In genomic region chr5:172283020-172283861, GRCh38 we compare ENCODE assay signal across 8 cellular contexts. TPM values are rescaled to one million over a fixed set of nuclear protein-coding genes. Genes with fewer than 3 reads are reported as not detected.
DNase-seq lines count a peak whose midpoint lies in the region; ATAC-seq, FAIRE-seq and TF ChIP-seq lines count a peak whose summit lies in the region.

UBTD2 (minus strand) TSS chr5:172283764; CDS start chr5:172283665, 99 bp downstream.

- H2AK5ac ChIP-seq in H1 (ENCODE audit: low read depth, low read length) (no peak within 1 kb of the TSS), mesenchymal stem cell (ENCODE audit: low read length, severe bottlenecking) (no peak within 1 kb of the TSS)

- H3K23ac ChIP-seq in H1 (ENCODE audit: insufficient read length) (no peak within 1 kb of the TSS), mesenchymal stem cell (ENCODE audit: low read length in 2 of 2) (peak within 1 kb of the TSS; percentile 60 to 72)

- peak within 1 kb of the TSS; percentile 88 for H3K4me3 Mint-ChIP-seq in activated CD8-positive, alpha-beta T cell treated with anti-CD3 and anti-CD28 coated beads, Interleukin-2, amount 10 ng/mL, durations not matched to agents 7 days and 5 days

- TF ChIP-seq CTCF in H1 (IDR thresholded peaks at IDR 0.05; ENCODE audit: control extremely low read depth in 1 of 3, insufficient read depth in 1 of 3, low read depth in 1 of 3, low read length in 3 of 3) = peak in 2 of 3 experiments; percentile 12 to 39; a peak in 3 of 4 replicates

- peaks cover 8% of the 10 kb centered on the region for H3K27me3 Mint-ChIP-seq in activated CD8-positive, alpha-beta T cell treated with anti-CD3 and anti-CD28 coated beads, Interleukin-2, amount 10 ng/mL, durations not matched to agents 7 days and 5 days (ENCODE audit: low read depth)

- H2BK12ac ChIP-seq in H1 (ENCODE audit: low read depth, low read length) (0 out of 2 replicates have a peak within 1 kb of the TSS, but pooled peaks have one; percentile 23), mesenchymal stem cell (ENCODE audit: low read length in 2 of 2) (peak within 1 kb of the TSS in 1 of 2 experiments; percentile 54)

- H3K14ac ChIP-seq in H1 (ENCODE audit: insufficient read length) (no peak within 1 kb of the TSS), mesenchymal stem cell (ENCODE audit: low read length in 2 of 2) (peak within 1 kb of the TSS; percentile 36 to 93)

- H3K9me3 ChIP-seq in H1 (ENCODE audit: insufficient read depth in 2 of 2, low read depth in 1 of 2, low read length in 1 of 2) = no peaks in the 10 kb centered on the region
- no peaks in the 10 kb centered on the region for H3K9me3 ChIP-seq in mesenchymal stem cell (ENCODE audit: control insufficient read depth, low read length)

- DNase-seq in AG08396 (ENCODE audit: low spot score) (peak; percentile 94), NCI-H524 treated with DMSO at 0.1 percent for 48 hours (lab: John Stamatoyannopoulos, UW) (peak; percentile 13), H1 (ENCODE audit: low read depth in 1 of 2, low spot score in 2 of 2) (peak in 1 of 2 experiments; percentile 88), mesenchymal stem cell (peak; percentile 86)
- peak; percentile 83 for DNase-seq in activated CD8-positive, alpha-beta T cell treated with anti-CD3 and anti-CD28 coated beads, Interleukin-2, amount 10 ng/mL, durations not matched to agents 7 days and 5 days
- peak; percentile 69 for DNase-seq in stimulated activated CD8-positive, alpha-beta memory T cell treated with anti-CD3 and anti-CD28 coated beads, Interleukin-12 subunit alpha, Interleukin-12 subunit beta, amount 100 ng/mL, for 4 hours (ENCODE audit: low read depth)

- peak; percentile 2 to 17; a peak in 2 of 4 replicates for TF ChIP-seq RAD21 in H1 (IDR thresholded peaks at IDR 0.05 in 1 of 2, conservative IDR thresholded peaks at IDR 0.05 in 1 of 2; ENCODE audit: low read depth in 2 of 2, low read length in 2 of 2)

- WGBS in H1 (ENCODE audit: extremely low coverage in 1 of 2, insufficient coverage in 1 of 2, insufficient read length in 1 of 2, insufficient replicate concordance in 2 of 2, low coverage in 1 of 2, low lambda C conversion rate in 2 of 2, missing lambda C conversion rate in 1 of 2), 2 experiments = 1% methylated on average over 31 of the region's 87 CpGs; no CpG with 5 or more reads in 1 of the 2 experiments
- WGBS in mesenchymal stem cell = under 1% methylated on average over 50 of the region's 87 CpGs

- H4K91ac ChIP-seq in H1 (replicated peaks; ENCODE audit: insufficient read length, low read length) = peak within 1 kb of the TSS; percentile 49
- peak within 1 kb of the TSS; percentile 93 for H4K91ac ChIP-seq in mesenchymal stem cell (ENCODE audit: low read length)

- peaks cover 22% of the 10 kb centered on the region for H3K4me1 Mint-ChIP-seq in activated CD8-positive, alpha-beta T cell treated with anti-CD3 and anti-CD28 coated beads, Interleukin-2, amount 10 ng/mL, durations not matched to agents 7 days and 5 days (ENCODE audit: low read depth)

- no peaks in the 10 kb centered on the region for H3K9me3 Mint-ChIP-seq in activated CD8-positive, alpha-beta T cell treated with anti-CD3 and anti-CD28 coated beads, Interleukin-2, amount 10 ng/mL, durations not matched to agents 7 days and 5 days (ENCODE audit: insufficient read depth)

- H3K79me2 ChIP-seq in H1 (ENCODE audit: control insufficient read depth in 1 of 2, insufficient read depth in 2 of 2, low read length in 2 of 2) = peaks cover 29 to 48% of the 10 kb centered on the region in 2 experiments

- H3K79me1 ChIP-seq in H1 (ENCODE audit: low read depth, low read length) (0 out of 2 replicates have a peak, but pooled peaks cover 2% of the 10 kb centered on the region), mesenchymal stem cell (replicated peaks; ENCODE audit: low read length, poor library complexity, severe bottlenecking) (peaks cover 2% of the 10 kb centered on the region)

- H2BK5ac ChIP-seq in H1 (ENCODE audit: low read depth, low read length) = peak within 1 kb of the TSS; percentile 90; the same call in 1 of the 2 replicates
- peak within 1 kb of the TSS; percentile 86 for H2BK5ac ChIP-seq in mesenchymal stem cell (ENCODE audit: low read depth, low read length, poor library complexity, severe bottlenecking)

- H3K27ac ChIP-seq in H1 (ENCODE audit: low read depth, low read length) = peak within 1 kb of the TSS; percentile 78
- H3K27ac ChIP-seq in mesenchymal stem cell (ENCODE audit: low read length, poor library complexity, severe bottlenecking) = peak within 1 kb of the TSS; percentile 84

- peak within 1 kb of the TSS; percentile 81 for H4K5ac ChIP-seq in H1 (ENCODE audit: insufficient read length, low read depth, low read length)

- POLR2A ChIA-PET in activated CD8-positive, alpha-beta T cell treated with anti-CD3 and anti-CD28 coated beads, Interleukin-2, amount 10 ng/mL, durations not matched to agents 7 days and 5 days (lab: Charles Lee) = interaction anchor here (0.8 to 1.2 kb wide), 4 partner anchors 95 to 276 kb away, joined by 3 to 7 read pairs (median 4); partner anchors contain the start of genes FBXW11 and STK10
- POLR2A ChIA-PET in H1 (lab: Charles Lee; ENCODE audit: partially characterized antibody) = interaction anchor here (0.5 to 2.3 kb wide), 32 partner anchors 10 to 950 kb away, joined by 3 to 10 read pairs (median 4); partner anchors contain the start of gene STK10

- H4K20me1 ChIP-seq in H1 (replicated peaks in 1 of 2; ENCODE audit: control insufficient read depth in 1 of 2, insufficient read depth in 2 of 2, low read length in 2 of 2) = peaks cover 2 to 11% of the 10 kb centered on the region in 2 experiments

- no peaks in the 10 kb centered on the region for H3K27me3 ChIP-seq in H1 (replicated peaks in 1 of 4; ENCODE audit: control insufficient read depth in 3 of 4, extremely low read depth in 1 of 4, insufficient read depth in 3 of 4, low read length in 3 of 4)
- no peaks in the 10 kb centered on the region for H3K27me3 ChIP-seq in mesenchymal stem cell (ENCODE audit: control insufficient read depth in 1 of 2, insufficient read depth in 1 of 2, low read length in 2 of 2)

- ATAC-seq in GM18870 (IDR thresholded peaks at IDR 0.05; ENCODE audit: unreplicated experiment) (peak; percentile 73), HG03135 (IDR thresholded peaks at IDR 0.05; ENCODE audit: unreplicated experiment) (peak; percentile 88)
- ATAC-seq in activated CD8-positive, alpha-beta T cell treated with anti-CD3 and anti-CD28 coated beads, Interleukin-2, amount 10 ng/mL, durations not matched to agents 7 days and 5 days = peak; percentile 91

- peak within 1 kb of the TSS; percentile 64 for H3K56ac ChIP-seq in H1 (replicated peaks; ENCODE audit: insufficient read length, low read depth, low read length)

- FAIRE-seq in H1 (lab: Jason Lieb, UNC) = no peak

- peak within 1 kb of the TSS; percentile 83 to 95 (median 90) for H3K4me3 ChIP-seq in H1 (ENCODE audit: extremely low read depth in 1 of 4, insufficient read depth in 2 of 4, low read depth in 3 of 4, low read length in 4 of 4)
- H3K4me3 ChIP-seq in mesenchymal stem cell (ENCODE audit: insufficient read depth in 1 of 2, low read depth in 1 of 2, low read length in 2 of 2) = peak within 1 kb of the TSS; percentile 90 to 96

- H3K23me2 ChIP-seq in H1 (ENCODE audit: low read depth, low read length) = no peaks in the 10 kb centered on the region

- H3K9ac ChIP-seq in H1 (replicated peaks in 1 of 4; ENCODE audit: extremely low read depth in 1 of 4, low read depth in 3 of 4, low read length in 3 of 4) = peak within 1 kb of the TSS; percentile 71 to 94 (median 78)
- peak within 1 kb of the TSS; percentile 95 for H3K9ac ChIP-seq in mesenchymal stem cell (ENCODE audit: low read length)

- peak in 1 of 2 experiments; percentile 57; a peak in 2 of 3 replicates for TF ChIP-seq POLR2A in H1 (IDR thresholded peaks at IDR 0.05; ENCODE audit: control extremely low read depth in 1 of 2, low read depth in 2 of 2, low read length in 2 of 2)

- H3K18ac ChIP-seq in H1 (ENCODE audit: extremely low read depth, low read length) (peak within 1 kb of the TSS; percentile 52), mesenchymal stem cell (ENCODE audit: low read depth in 1 of 2, low read length in 2 of 2) (peak within 1 kb of the TSS; percentile 94 to 98)

- H3K4ac ChIP-seq in H1 (replicated peaks; ENCODE audit: insufficient read length, low read depth, low read length) = peak within 1 kb of the TSS; percentile 50
- peak within 1 kb of the TSS; percentile 88 to 95 for H3K4ac ChIP-seq in mesenchymal stem cell (ENCODE audit: low read depth in 1 of 2, low read length in 2 of 2)

- no peaks in the 10 kb centered on the region for H3K36me3 ChIP-seq in H1 (ENCODE audit: control insufficient read depth in 2 of 4, insufficient read depth in 4 of 4, low read length in 3 of 4)
- no peaks in the 10 kb centered on the region for H3K36me3 ChIP-seq in mesenchymal stem cell (ENCODE audit: control insufficient read depth in 1 of 2, insufficient read depth in 2 of 2, low read depth in 1 of 2, low read length in 2 of 2)

- peak within 1 kb of the TSS; percentile 76 for H3K27ac Mint-ChIP-seq in activated CD8-positive, alpha-beta T cell treated with anti-CD3 and anti-CD28 coated beads, Interleukin-2, amount 10 ng/mL, durations not matched to agents 7 days and 5 days

- no peak within 1 kb of the TSS for H2BK120ac ChIP-seq in H1 (replicated peaks; ENCODE audit: low read depth, low read length)
- peak within 1 kb of the TSS; percentile 89 for H2BK120ac ChIP-seq in mesenchymal stem cell (ENCODE audit: low read depth, low read length)

- H4K8ac ChIP-seq in H1 (ENCODE audit: extremely low read depth, insufficient read depth, low read length) = peak within 1 kb of the TSS; percentile 98
- H4K8ac ChIP-seq in mesenchymal stem cell (ENCODE audit: low read length) = peak within 1 kb of the TSS; percentile 89

- no peak within 1 kb of the TSS for H2BK15ac ChIP-seq in H1 (ENCODE audit: low read length)
- H2BK15ac ChIP-seq in mesenchymal stem cell (ENCODE audit: low read depth, poor library complexity, severe bottlenecking) = peak within 1 kb of the TSS; percentile 93

- peak within 1 kb of the TSS; percentile 96; the same call in 1 of the 2 replicates for H2AFZ ChIP-seq in H1 (ENCODE audit: low read length)
- peak within 1 kb of the TSS; percentile 86 for H2AFZ ChIP-seq in mesenchymal stem cell (ENCODE audit: low read depth, low read length)

- H3K4me2 ChIP-seq in H1 (ENCODE audit: insufficient read depth in 1 of 2, low read depth in 2 of 2, low read length in 2 of 2) = peak within 1 kb of the TSS; percentile 75 to 87
- H3K4me2 ChIP-seq in mesenchymal stem cell (ENCODE audit: low read length, poor library complexity, severe bottlenecking) = peak within 1 kb of the TSS; percentile 94

- H2BK20ac ChIP-seq in H1 (ENCODE audit: low read length) = no peak within 1 kb of the TSS

- no peak for TF ChIP-seq EP300 in H1 (IDR thresholded peaks at IDR 0.05; ENCODE audit: borderline replicate concordance in 1 of 2, low read depth in 2 of 2, low read length in 2 of 2)

- H3K36me3 Mint-ChIP-seq in activated CD8-positive, alpha-beta T cell treated with anti-CD3 and anti-CD28 coated beads, Interleukin-2, amount 10 ng/mL, durations not matched to agents 7 days and 5 days (ENCODE audit: low read depth) = peaks cover 2% of the 10 kb centered on the region

- CTCF ChIA-PET in activated CD8-positive, alpha-beta T cell treated with anti-CD3 and anti-CD28 coated beads, Interleukin-2, amount 10 ng/mL, durations not matched to agents 7 days and 5 days (lab: Charles Lee) = interaction anchor here (0.7 to 4.0 kb wide), 23 partner anchors 9 to 372 kb away, joined by 3 to 37 read pairs (median 4); partner anchors contain the start of gene STK10
- CTCF ChIA-PET in H1 (lab: Charles Lee; ENCODE audit: partially characterized antibody) = interaction anchor here (0.5 to 1.8 kb wide), 15 partner anchors 9 to 273 kb away, joined by 3 to 8 read pairs (median 3); partner anchors contain the start of gene STK10

- H3K4me1 ChIP-seq in H1 (replicated peaks in 1 of 4; ENCODE audit: control insufficient read depth in 3 of 4, insufficient read depth in 4 of 4, low read length in 3 of 4) (peaks cover 0 to 7% (median 0%) of the 10 kb centered on the region in 4 experiments; a peak in 3 of 7 replicates), mesenchymal stem cell (ENCODE audit: control insufficient read depth, insufficient read depth, low read depth, low read length) (peaks cover 2% of the 10 kb centered on the region)

RNA-seq across cellular contexts. Expression of gene UBTD2, which starts in this region (rescaled TPM):
- 10 to 100 TPM; 12.0 to 12.8 TPM for total RNA-seq in activated CD8-positive, alpha-beta T cell treated with anti-CD3 and anti-CD28 coated beads, Interleukin-2, amount 10 ng/mL, durations not matched to agents 7 days and 5 days
- total RNA-seq in H1 (2021; fragmentation: NEBNext Ultra II Directional; extraction: Animal tissue kit (Norgen Biotek cat#: 25700)) = 38.4 and 39.2 TPM in 2 replicates
- polyA plus RNA-seq in H1 (2011; rRNA removed) = 9.4 and 14.5 TPM in 2 replicates
- 15.5 TPM for polyA plus RNA-seq in H1 (2011; cell fraction: cytosol; rRNA removed)
- 8.5 TPM for polyA plus RNA-seq in H1 (2011; cell fraction: nucleus; rRNA removed)
- polyA plus RNA-seq in H1 (2012, experiment 1 of 2) = 17.5 to 24.4 TPM (median 20.2 TPM) in 4 replicates
- 4.4 TPM for polyA plus RNA-seq in H1 (2012, experiment 2 of 2)
- 20.3 TPM for polyA plus RNA-seq in H1 (2013, experiment 1 of 2)
- polyA plus RNA-seq in H1 (2013, experiment 2 of 2) = 21.0 TPM
- polyA minus RNA-seq in H1 (2011; rRNA and poly(A)+ RNA removed) = 21.4 and 27.8 TPM in 2 replicates
- polyA minus RNA-seq in H1 (2011; cell fraction: cytosol; rRNA and poly(A)+ RNA removed) = 17.1 TPM
- polyA minus RNA-seq in H1 (2011; cell fraction: nucleus; rRNA and poly(A)+ RNA removed) = 19.4 TPM
- 18.3 TPM for polyA plus RNA-seq in mesenchymal stem cell (2013, experiment 1 of 2)
- 19.3 TPM for polyA plus RNA-seq in mesenchymal stem cell (2013, experiment 2 of 2)
